Comparison of ENCODE assay signal across 16 cellular contexts in genomic region chr1:116324411-116324810, GRCh38. TPM values are rescaled to one million over a fixed set of nuclear protein-coding genes. Genes with fewer than 3 reads are reported as not detected.
DNase-seq lines count a peak whose midpoint lies in the region; ATAC-seq, FAIRE-seq and TF ChIP-seq lines count a peak whose summit lies in the region.
"Had no signal": no experiment of that assay in that cellular context is flagged by ENCODE, and none has a peak within 500 bp of the region (broad histone marks: within the 10 kb centered on the region; RNA-seq: fewer than 3 reads in every experiment).

No MANE protein-coding gene starts in this region.

- no peak for TF ChIP-seq CTCF in right lobe of liver (IDR thresholded peaks at IDR 0.05)
- TF ChIP-seq CTCF in HepG2 (CRISPR knock-in tag; IDR thresholded peaks at IDR 0.05) = no peak
- no peak for TF ChIP-seq CTCF in activated CD8-positive, alpha-beta T cell treated with anti-CD3 and anti-CD28 coated beads for 36 hours (IDR thresholded peaks at IDR 0.05)
- TF ChIP-seq CTCF in HFFc6 (IDR thresholded peaks at IDR 0.05) = no peak

- H3K79me2 ChIP-seq in HepG2 (ENCODE audit: insufficient read depth, low read length) = no peaks in the 10 kb centered on the region

- TF ChIP-seq RAD21 in HepG2 (CRISPR knock-in tag; IDR thresholded peaks at IDR 0.05) = no peak

- H3K4me2 ChIP-seq in HepG2 (ENCODE audit: low read depth, low read length) = no peak overlapping the region

- peak in 3 of 4 donors; percentile 21 to 37 (median 33) for ATAC-seq in right lobe of liver
- no peak for ATAC-seq in HepG2
- no peak for ATAC-seq in activated CD8-positive, alpha-beta T cell treated with anti-CD3 and anti-CD28 coated beads for 36 hours
- no peak for ATAC-seq in memory B cell (ENCODE audit: low read depth)
- ATAC-seq in GM18858 (IDR thresholded peaks at IDR 0.05; ENCODE audit: unreplicated experiment) = no peak

- no peak overlapping the region for H3K9ac ChIP-seq in HepG2 (ENCODE audit: insufficient read depth, low read depth, low read length)

- H3K27ac Mint-ChIP-seq in activated CD8-positive, alpha-beta T cell treated with anti-CD3 and anti-CD28 coated beads for 36 hours = peak overlapping the region; percentile 79
- H3K27ac Mint-ChIP-seq in memory B cell = peak overlapping the region; percentile 84
- H3K27ac Mint-ChIP-seq in HFFc6 = no peak overlapping the region

- intact Hi-C loops in right lobe of liver (cut with DNase I) = no loop called here
- intact Hi-C loops in HepG2 (cut with micrococcal nuclease; ENCODE audit: unreplicated experiment) = no loop called here
- intact Hi-C loops in activated CD8-positive, alpha-beta T cell treated with anti-CD3 and anti-CD28 coated beads for 36 hours (cut with micrococcal nuclease) = no loop called here

- no peaks in the 10 kb centered on the region for H3K36me3 ChIP-seq in right lobe of liver
- H3K36me3 ChIP-seq in HepG2 (replicated peaks in 1 of 2; ENCODE audit: control insufficient read depth in 1 of 2, insufficient read depth in 2 of 2, low read length in 2 of 2) = no peaks in the 10 kb centered on the region

- H3K4me1 Mint-ChIP-seq in activated CD8-positive, alpha-beta T cell treated with anti-CD3 and anti-CD28 coated beads for 36 hours (ENCODE audit: low read depth) = peaks cover 60% of the 10 kb centered on the region
- H3K4me1 Mint-ChIP-seq in memory B cell (peaks cover 24% of the 10 kb centered on the region), HFFc6 (ENCODE audit: low read depth) (no peaks in the 10 kb centered on the region)

- H2AFZ ChIP-seq in HepG2 (ENCODE audit: low read length) = no peak overlapping the region

- FAIRE-seq in HepG2 (lab: Jason Lieb, UNC) = no peak

- H3K4me3 ChIP-seq in right lobe of liver (no peak overlapping the region), HepG2 (replicated peaks in 1 of 3; ENCODE audit: insufficient read depth in 1 of 3, low read depth in 2 of 3, low read length in 3 of 3) (no peak overlapping the region)

- no peak overlapping the region for H3K4me3 Mint-ChIP-seq in activated CD8-positive, alpha-beta T cell treated with anti-CD3 and anti-CD28 coated beads for 36 hours
- H3K4me3 Mint-ChIP-seq in memory B cell = no peak overlapping the region
- no peak overlapping the region for H3K4me3 Mint-ChIP-seq in HFFc6

- CTCF ChIA-PET in HepG2 (lab: Yijun Ruan, JAX; ENCODE audit: low intra/inter-chr PET ratio, low total read pairs) = no interaction called here
- CTCF ChIA-PET in activated CD8-positive, alpha-beta T cell treated with anti-CD3 and anti-CD28 coated beads for 36 hours (lab: Charles Lee) = interaction anchor here (0.9 kb wide), 1 partner anchor 69 kb away, joined by 3 read pairs; no protein-coding TSS in a partner anchor

- 84% methylated on average over 3 of the region's 3 CpGs for WGBS in right lobe of liver (ENCODE audit: insufficient coverage, low coverage, low lambda C conversion rate, missing lambda C conversion rate)
- WGBS in HepG2 (ENCODE audit: low lambda C conversion rate) = 54% methylated on average over 3 of the region's 3 CpGs

- H3K36me3 Mint-ChIP-seq in activated CD8-positive, alpha-beta T cell treated with anti-CD3 and anti-CD28 coated beads for 36 hours (ENCODE audit: low read depth) = no peaks in the 10 kb centered on the region
- H3K36me3 Mint-ChIP-seq in memory B cell (no peaks in the 10 kb centered on the region), HFFc6 (ENCODE audit: low read depth) (no peaks in the 10 kb centered on the region)

- no peaks in the 10 kb centered on the region for H4K20me1 ChIP-seq in HepG2 (ENCODE audit: insufficient read depth, low read length)

- H3K4me1 ChIP-seq in right lobe of liver (peaks cover 0 to 36% (median 0%) of the 10 kb centered on the region in 4 donors), HepG2 (ENCODE audit: insufficient read depth, low read length) (peaks cover 41% of the 10 kb centered on the region)

- BruUV-seq in HepG2 (replicated peaks; lab: Mats Ljungman, UMichigan) = no TSS peak

- no peaks in the 10 kb centered on the region for H3K9me3 Mint-ChIP-seq in activated CD8-positive, alpha-beta T cell treated with anti-CD3 and anti-CD28 coated beads for 36 hours
- H3K9me3 Mint-ChIP-seq in memory B cell (no peaks in the 10 kb centered on the region), HFFc6 (no peaks in the 10 kb centered on the region)

- H3K27ac ChIP-seq in right lobe of liver (no peak overlapping the region), HepG2 (ENCODE audit: extremely low read length, insufficient read depth, low read length) (no peak overlapping the region)

- no peak for TF ChIP-seq EP300 in HepG2 (IDR thresholded peaks at IDR 0.05; ENCODE audit: low read depth in 2 of 2, low read length in 2 of 2)
- TF ChIP-seq EP300 in HepG2 (CRISPR knock-in tag; IDR thresholded peaks at IDR 0.05; ENCODE audit: borderline replicate concordance) = no peak

- no peak for TF ChIP-seq POLR2A in right lobe of liver (IDR thresholded peaks at IDR 0.05)
- no peak for TF ChIP-seq POLR2A in HepG2 (IDR thresholded peaks at IDR 0.05; ENCODE audit: insufficient read depth in 1 of 2, low read depth in 2 of 2, low read length in 2 of 2)

- H3K27me3 ChIP-seq in right lobe of liver = no peaks in the 10 kb centered on the region
- peaks cover 0 to 9% of the 10 kb centered on the region in 2 experiments; a peak in 1 of 5 replicates for H3K27me3 ChIP-seq in HepG2 (ENCODE audit: control insufficient read depth in 1 of 2, insufficient read depth in 2 of 2, low read length in 2 of 2)

- H3K9me3 ChIP-seq in right lobe of liver = no peaks in the 10 kb centered on the region
- H3K9me3 ChIP-seq in HepG2 (ENCODE audit: low read length) = no peaks in the 10 kb centered on the region

- DNase-seq in right lobe of liver = no peak
- DNase-seq in HepG2 (ENCODE audit: low spot score) = no peak
- no peak for DNase-seq in activated CD8-positive, alpha-beta T cell treated with anti-CD3 and anti-CD28 coated beads for 36 hours
- no peak for DNase-seq in memory B cell (ENCODE audit: low spot score in 2 of 2)
- DNase-seq in HFFc6 = no peak
- no peak for DNase-seq in superior temporal gyrus (ENCODE audit: extremely low spot score)
- DNase-seq: activated CD4-positive, CD25-positive, alpha-beta regulatory T cell treated with anti-CD3 and anti-CD28 coated beads, Interleukin-2, amount 50 U/mL, for 72 hours; activated T-cell treated with anti-CD3 and anti-CD28 coated beads, Interleukin-2, amount 50 U/mL, for 1 hour; hypothalamus; midbrain; MM.1S; NCI-H187; SHP77 treated with DMSO at 0.1 percent for 48 hours; stimulated activated CD4-positive, alpha-beta T cell treated with anti-CD3 and anti-CD28 coated beads, Interleukin-2, amount 100 ng/mL, for 48 hours; T1000 had no signal

- no peaks in the 10 kb centered on the region for H3K27me3 Mint-ChIP-seq in activated CD8-positive, alpha-beta T cell treated with anti-CD3 and anti-CD28 coated beads for 36 hours
- H3K27me3 Mint-ChIP-seq in memory B cell (peaks cover 1% of the 10 kb centered on the region), HFFc6 (ENCODE audit: insufficient read depth) (peaks cover 14% of the 10 kb centered on the region)

- in situ Hi-C loops in HepG2 (cut with HindIII; ENCODE audit: extremely low pct_ligation_motif_present, low pct_unique_long_range_greater_than_20kb) = no loop called here

- POLR2A ChIA-PET in HepG2 (lab: Yijun Ruan, JAX) = interaction anchor here (0.6 to 0.8 kb wide), 2 partner anchors 22 to 172 kb away, joined by 3 read pairs; no protein-coding TSS in a partner anchor
- POLR2A ChIA-PET in activated CD8-positive, alpha-beta T cell treated with anti-CD3 and anti-CD28 coated beads for 36 hours (lab: Charles Lee) = no interaction called here

TF ChIP-seq in HepG2, 621 proteins besides CTCF, POLR2A, EP300 and RAD21 (continues in another document):
- no peak for TF ChIP-seq MAFF (IDR thresholded peaks at IDR 0.05; ENCODE audit: low read depth, low read length)
- TF ChIP-seq GATAD2A (CRISPR knock-in tag; IDR thresholded peaks at IDR 0.05) = no peak
- no peak for TF ChIP-seq SRSF1 (optimal IDR thresholded peaks at IDR 0.05; ENCODE audit: low read depth, low read length)

RNA-seq across cellular contexts. Expression of gene ATP1A1, which starts 48.6 kb away (rescaled TPM):
- 100 to 1,000 TPM in 5 of 6 experiments, 10 to 100 TPM in 1; 83.6 to 153 (median 121) TPM for total RNA-seq in right lobe of liver
- 210 and 280 TPM in 2 replicates for total RNA-seq in HepG2 (2016; rRNA removed; fragmentation: Illumina TruSeq; extraction: Trizol)
- total RNA-seq in HepG2 (2016; cell fraction: cytosol; rRNA removed; fragmentation: Illumina TruSeq; extraction: Trizol; ENCODE audit: low read depth) = 60.3 and 83.4 TPM in 2 replicates
- total RNA-seq in HepG2 (2016; cell fraction: insoluble cytoplasmic fraction; rRNA removed; fragmentation: Illumina TruSeq; extraction: Trizol) = 183 and 291 TPM in 2 replicates
- total RNA-seq in HepG2 (2016; cell fraction: membrane; rRNA removed; fragmentation: Illumina TruSeq; extraction: Trizol) = 133 and 176 TPM in 2 replicates
- 383 and 432 TPM in 2 replicates for total RNA-seq in HepG2 (2016; cell fraction: nucleus; rRNA removed; fragmentation: Illumina TruSeq; extraction: Trizol)
- 627 and 705 TPM in 2 replicates for polyA plus RNA-seq in HepG2 (2011; rRNA removed)
- polyA plus RNA-seq in HepG2 (2011; cell fraction: cytosol; rRNA removed) = 735 and 774 TPM in 2 replicates
- 313 and 327 TPM in 2 replicates for polyA plus RNA-seq in HepG2 (2011; cell fraction: nucleus; rRNA removed)
- polyA plus RNA-seq in HepG2 (2012) = 467 and 657 TPM in 2 replicates
- polyA plus RNA-seq in HepG2 (2016; cell fraction: cytosol; fragmentation: Illumina TruSeq; extraction: Trizol; ENCODE audit: low read depth) = 69.6 and 84.9 TPM in 2 replicates
- 219 and 228 TPM in 2 replicates for polyA plus RNA-seq in HepG2 (2016; cell fraction: insoluble cytoplasmic fraction; fragmentation: Illumina TruSeq; extraction: Trizol; ENCODE audit: low read depth)
- 106 and 149 TPM in 2 replicates for polyA plus RNA-seq in HepG2 (2016; cell fraction: membrane; fragmentation: Illumina TruSeq; extraction: Trizol; ENCODE audit: low read depth)
- polyA plus RNA-seq in HepG2 (2016; cell fraction: nucleus; fragmentation: Illumina TruSeq; extraction: Trizol; ENCODE audit: insufficient read depth, low read depth) = 515 and 526 TPM in 2 replicates
- 367 and 928 TPM in 2 replicates for polyA minus RNA-seq in HepG2 (2011; rRNA and poly(A)+ RNA removed; ENCODE audit: low replicate concordance)
- 438 and 487 TPM in 2 replicates for polyA minus RNA-seq in HepG2 (2011; cell fraction: cytosol; rRNA and poly(A)+ RNA removed)
- polyA minus RNA-seq in HepG2 (2011; cell fraction: nucleus; rRNA and poly(A)+ RNA removed) = 356 and 442 TPM in 2 replicates
- 100 to 1,000 TPM; 201 to 202 TPM for total RNA-seq in activated CD8-positive, alpha-beta T cell treated with anti-CD3 and anti-CD28 coated beads for 36 hours
- total RNA-seq in HFFc6 (2021; fragmentation: NEBNext Ultra II Directional; extraction: Animal tissue kit (Norgen Biotek cat#: 25700)) = 100 to 1,000 TPM; 192 to 244 (median 222) TPM

Comparison
In these comparisons a context has a peak if more than half of its experiments do, and no peak if none do; other contexts are left out.
1. ATAC-seq: peak in right lobe of liver (3 of 4); none in HepG2 (single experiment), activated CD8-positive, alpha-beta T cell treated with anti-CD3 and anti-CD28 coated beads for 36 hours (single experiment), memory B cell (single experiment) and GM18858 (single experiment).